In the genomic region with DNA sequence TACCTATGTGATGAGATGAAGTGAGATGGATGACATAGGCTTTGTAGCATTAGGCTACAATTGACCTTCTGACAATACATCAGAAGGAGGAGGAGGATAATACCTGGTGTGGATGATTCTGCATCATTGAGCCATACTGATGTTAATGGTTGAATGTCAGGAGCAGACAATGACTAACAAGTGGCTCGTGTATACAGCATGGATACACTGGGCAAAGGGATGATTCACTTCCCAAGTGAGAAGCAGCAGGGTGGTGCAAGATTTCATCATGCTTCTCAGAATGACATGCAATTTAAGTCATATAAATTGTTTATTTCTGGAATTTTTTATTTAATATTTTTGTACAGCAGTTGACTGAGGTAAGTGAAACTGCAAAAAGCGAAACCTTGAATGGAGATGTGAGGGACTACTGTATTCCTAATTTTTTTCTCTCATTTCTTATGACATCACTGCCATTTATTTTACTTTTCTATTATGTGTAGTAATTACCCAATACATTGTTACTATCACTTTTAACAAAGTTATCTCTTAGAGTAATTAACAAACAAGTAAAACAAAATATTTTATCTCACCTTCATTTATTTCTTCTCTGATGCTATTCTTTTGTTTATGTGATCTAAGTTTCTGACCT, we compare ENCODE assay signal across 11 cellular contexts. TPM values are rescaled to one million over a fixed set of nuclear protein-coding genes. Genes with fewer than 3 reads are reported as not detected.
DNase-seq lines count a peak whose midpoint lies in the region; ATAC-seq and TF ChIP-seq lines count a peak whose summit lies in the region.
"Had no signal": no experiment of that assay in that cellular context is flagged by ENCODE, and none has a peak within 500 bp of the region (broad histone marks: within the 10 kb centered on the region; RNA-seq: fewer than 3 reads in every experiment).

No MANE protein-coding gene starts in this region.

- no peak for TF ChIP-seq POLR2A in lower leg skin (IDR thresholded peaks at IDR 0.05)

- H3K27me3 ChIP-seq in Panc1 (ENCODE audit: control insufficient read depth, insufficient read depth, low read length) (no peaks in the 10 kb centered on the region; the same call in 1 of the 2 replicates), HAP-1 (ENCODE audit: low read depth) (no peaks in the 10 kb centered on the region; the same call in 1 of the 2 replicates)

- 65 to 68% methylated on average over 2 of the region's 2 CpGs for WGBS in lower leg skin, 2 donors

- H3K27ac ChIP-seq in Panc1 (ENCODE audit: low read length) = no peak overlapping the region

- H3K4me3 ChIP-seq in Panc1 (ENCODE audit: low read depth in 2 of 2, low read length in 2 of 2) = 0 out of 4 replicates have a peak overlapping the region, but pooled peaks of 1 of the 2 experiments have one; percentile 5
- no peak overlapping the region for H3K4me3 ChIP-seq in fibroblast of pulmonary artery (replicated peaks; ENCODE audit: low read depth, low read length)
- no peak overlapping the region for H3K4me3 ChIP-seq in lower leg skin (ENCODE audit: low read depth, poor library complexity, severe bottlenecking)
- H3K4me3 ChIP-seq in HAP-1 = no peak overlapping the region

- DNase-seq in A172 (ENCODE audit: low spot score) = peak; percentile 76
- peak; percentile 66 for DNase-seq in GM04504 (ENCODE audit: low read depth)
- peak; percentile 43 for DNase-seq in Panc1 (ENCODE audit: low read depth, low spot score)
- peak; percentile 77 for DNase-seq in fibroblast of pulmonary artery (ENCODE audit: low read depth)
- DNase-seq in lower leg skin (ENCODE audit: low spot score in 2 of 2) = no peak
- no peak for DNase-seq in HAP-1 (ENCODE audit: low spot score in 2 of 2)
- no peak for DNase-seq in iPS-NIHi7 (ENCODE audit: extremely low spot score)
- DNase-seq: activated CD4-positive, alpha-beta T cell treated with anti-CD3 and anti-CD28 coated beads, Interleukin-2, amount 50 U/mL, for 48 hours; DMS79; effector memory CD8-positive, alpha-beta T cell had no signal

- CTCF ChIA-PET in Panc1 (lab: Charles Lee) = no interaction called here

- H3K36me3 ChIP-seq in Panc1 (ENCODE audit: control insufficient read depth, insufficient read depth, low read length) (no peaks in the 10 kb centered on the region), HAP-1 (replicated peaks) (no peaks in the 10 kb centered on the region)

- in situ Hi-C loops in Panc1 (cut with HindIII; ENCODE audit: low pct_unique_long_range_greater_than_20kb, low sequenced_read_pairs) = no loop called here
- in situ Hi-C loops in HAP-1 (cut with MboI; ENCODE audit: low sequenced_read_pairs) = no loop called here

- H3K9me3 ChIP-seq in Panc1 (ENCODE audit: control insufficient read depth, insufficient read depth, low read depth, low read length) = no peaks in the 10 kb centered on the region
- H3K9me3 ChIP-seq in HAP-1 = no peaks in the 10 kb centered on the region

- BruUV-seq in Panc1 (replicated peaks; lab: Mats Ljungman, UMichigan) = no TSS peak

- TF ChIP-seq CTCF in Panc1 (IDR thresholded peaks at IDR 0.05) = no peak
- TF ChIP-seq CTCF in fibroblast of pulmonary artery (IDR thresholded peaks at IDR 0.05; ENCODE audit: low read length, missing control alignments) = no peak
- TF ChIP-seq CTCF in lower leg skin (IDR thresholded peaks at IDR 0.05) = no peak

- intact Hi-C loops in Panc1 (cut with micrococcal nuclease; ENCODE audit: unreplicated experiment) = no loop called here
- intact Hi-C loops in lower leg skin (cut with DNase I; ENCODE audit: low total_unique reads) = no loop called here

- POLR2A ChIA-PET in Panc1 (lab: Charles Lee) = no interaction called here

- no peaks in the 10 kb centered on the region for H3K4me1 ChIP-seq in Panc1 (ENCODE audit: control insufficient read depth, insufficient read depth, low read length)
- peaks cover 6% of the 10 kb centered on the region; the same call in 1 of the 2 replicates for H3K4me1 ChIP-seq in HAP-1

- no peak for ATAC-seq in Panc1
- ATAC-seq in HG02981 (IDR thresholded peaks at IDR 0.05; ENCODE audit: unreplicated experiment) = no peak
- ATAC-seq: effector memory CD8-positive, alpha-beta T cell had no signal

RNA-seq across cellular contexts. Expression of gene COP1, which starts 34.4 kb away (rescaled TPM):
- total RNA-seq in A172 (2014; rRNA removed; shearing (Covaris generic)) = 53.2 and 54.2 TPM in 2 replicates
- total RNA-seq in Panc1 (2021; ENCODE audit: unreplicated experiment) (36.5 TPM), lower leg skin (10 to 100 TPM; 46.2 to 76.3 (median 50.5) TPM)
- 23.8 TPM for polyA plus RNA-seq in Panc1 (2012; ENCODE audit: insufficient read length)

Comparison
In these comparisons a context has a peak if more than half of its experiments do, and no peak if none do; other contexts are left out.
1. DNase-seq: peak in A172 (single experiment), GM04504 (single experiment), Panc1 (single experiment) and fibroblast of pulmonary artery (single experiment); none in lower leg skin (0 of 2), HAP-1 (0 of 2) and iPS-NIHi7 (single experiment).